24 cellular contexts compared by ENCODE assay signal in genomic region chr12:39112064-39112463, GRCh38.
"Had no signal": no experiment of that assay in that cellular context is flagged by ENCODE, and none has a peak within 500 bp of the region (broad histone marks: within the 10 kb centered on the region; RNA-seq: fewer than 3 reads in every experiment).

No MANE protein-coding gene starts in this region.

- H3K36me3 ChIP-seq: lower lobe of right lung, neural progenitor cell, prostate gland, sigmoid colon, spleen, thoracic aorta, tibial nerve, upper lobe of left lung had no signal

- H3K27ac ChIP-seq: dorsolateral prefrontal cortex, lower lobe of right lung, neural progenitor cell, prostate gland, sigmoid colon, spleen, thoracic aorta, tibial nerve, upper lobe of left lung had no signal

- H3K27me3 Mint-ChIP-seq: naive B cell; natural killer cell treated with Interleukin-12 subunit alpha and Interleukin-12 subunit beta and Interleukin-15 and Interleukin-18, amount 100 ng/mL, for 72 hours; stimulated activated naive B cell treated with anti-CD40 and anti-IgM and Interleukin-4, amounts not matched to agents 10 μg/mL and 1 μg/mL and 100 μg/mL, for 72 hours; stimulated activated naive CD8-positive, alpha-beta T cell treated with anti-CD3 and anti-CD28 coated beads, Interleukin-15, Interleukin-2, amounts not matched to agents 100 ng/mL and 50 ng/mL, for 24 hours had no signal

- ATAC-seq: left colon; left ventricle myocardium superior; lower lobe of right lung; mucosa of descending colon; natural killer cell treated with Interleukin-12 subunit alpha and Interleukin-12 subunit beta and Interleukin-15 and Interleukin-18, amount 100 ng/mL, for 72 hours; right cardiac atrium; stimulated activated naive B cell treated with anti-CD40 and anti-IgM and Interleukin-4, amounts not matched to agents 10 μg/mL and 1 μg/mL and 100 μg/mL, for 72 hours had no signal

- FAIRE-seq: urothelium cell line had no signal

- DNase-seq: dorsolateral prefrontal cortex; effector CD4-positive, alpha-beta T cell; hypothalamus; immature natural killer cell; islet precursor cell; kidney glomerular epithelial cell; left colon; left ventricle myocardium superior; lower lobe of right lung; mucosa of descending colon; naive B cell; nucleus accumbens; right cardiac atrium; sigmoid colon; spleen; stimulated activated naive B cell treated with anti-CD40 and anti-IgM and Interleukin-4, amounts not matched to agents 10 μg/mL and 1 μg/mL and 100 μg/mL, for 72 hours; upper lobe of left lung had no signal

- H3K36me3 Mint-ChIP-seq: immature natural killer cell; naive B cell; natural killer cell treated with Interleukin-12 subunit alpha and Interleukin-12 subunit beta and Interleukin-15 and Interleukin-18, amount 100 ng/mL, for 72 hours; neural progenitor cell; stimulated activated naive B cell treated with anti-CD40 and anti-IgM and Interleukin-4, amounts not matched to agents 10 μg/mL and 1 μg/mL and 100 μg/mL, for 72 hours had no signal

- H3K9me3 ChIP-seq: lower lobe of right lung, mucosa of descending colon, prostate gland, sigmoid colon, spleen, thoracic aorta, tibial nerve, upper lobe of left lung had no signal

- H3K4me2 ChIP-seq: neural progenitor cell had no signal

- H3K9ac ChIP-seq: neural progenitor cell had no signal

- H3K4me1 Mint-ChIP-seq: immature natural killer cell; naive B cell; neural progenitor cell; stimulated activated naive B cell treated with anti-CD40 and anti-IgM and Interleukin-4, amounts not matched to agents 10 μg/mL and 1 μg/mL and 100 μg/mL, for 72 hours had no signal

- H3K9me3 Mint-ChIP-seq: neural progenitor cell; stimulated activated naive B cell treated with anti-CD40 and anti-IgM and Interleukin-4, amounts not matched to agents 10 μg/mL and 1 μg/mL and 100 μg/mL, for 72 hours; stimulated activated naive CD8-positive, alpha-beta T cell treated with anti-CD3 and anti-CD28 coated beads, Interleukin-15, Interleukin-2, amounts not matched to agents 100 ng/mL and 50 ng/mL, for 24 hours had no signal

- H3K4me3 ChIP-seq: dorsolateral prefrontal cortex, lower lobe of right lung, mucosa of descending colon, neural progenitor cell, prostate gland, sigmoid colon, spleen, thoracic aorta, tibial nerve, upper lobe of left lung had no signal

- H3K27me3 ChIP-seq: dorsolateral prefrontal cortex, neural progenitor cell, sigmoid colon, spleen, tibial nerve, upper lobe of left lung had no signal

- H3K27ac Mint-ChIP-seq: immature natural killer cell; naive B cell; natural killer cell treated with Interleukin-12 subunit alpha and Interleukin-12 subunit beta and Interleukin-15 and Interleukin-18, amount 100 ng/mL, for 72 hours; neural progenitor cell; stimulated activated naive B cell treated with anti-CD40 and anti-IgM and Interleukin-4, amounts not matched to agents 10 μg/mL and 1 μg/mL and 100 μg/mL, for 72 hours; stimulated activated naive CD8-positive, alpha-beta T cell treated with anti-CD3 and anti-CD28 coated beads, Interleukin-15, Interleukin-2, amounts not matched to agents 100 ng/mL and 50 ng/mL, for 24 hours had no signal

- H3K4me1 ChIP-seq: lower lobe of right lung, neural progenitor cell, prostate gland, sigmoid colon, spleen, tibial nerve, upper lobe of left lung had no signal

- H3K4me3 Mint-ChIP-seq: immature natural killer cell; naive B cell; natural killer cell treated with Interleukin-12 subunit alpha and Interleukin-12 subunit beta and Interleukin-15 and Interleukin-18, amount 100 ng/mL, for 72 hours; neural progenitor cell; stimulated activated naive B cell treated with anti-CD40 and anti-IgM and Interleukin-4, amounts not matched to agents 10 μg/mL and 1 μg/mL and 100 μg/mL, for 72 hours; stimulated activated naive CD8-positive, alpha-beta T cell treated with anti-CD3 and anti-CD28 coated beads, Interleukin-15, Interleukin-2, amounts not matched to agents 100 ng/mL and 50 ng/mL, for 24 hours had no signal

- H2AFZ ChIP-seq: neural progenitor cell had no signal
